Comparison of ENCODE assay signal across 9 cellular contexts in the genomic region with DNA sequence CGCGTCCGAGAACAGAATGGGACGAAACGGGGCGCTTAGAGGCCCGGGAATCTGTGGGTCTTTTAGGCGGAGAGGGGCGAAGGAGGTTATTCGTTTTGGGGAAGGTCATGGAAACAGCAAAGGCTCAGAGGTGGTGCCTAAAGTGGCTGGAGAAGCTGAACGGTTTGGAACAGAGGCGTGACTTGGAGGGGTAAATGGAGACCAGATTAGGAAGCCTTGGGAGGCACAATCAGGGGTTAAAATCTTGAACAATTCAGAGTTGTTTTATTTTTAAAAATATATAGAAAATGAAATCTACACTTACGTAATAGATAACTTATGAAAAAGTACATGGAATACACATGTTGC. TPM values are rescaled to one million over a fixed set of nuclear protein-coding genes. Genes with fewer than 3 reads are reported as not detected.
DNase-seq lines count a peak whose midpoint lies in the region; ATAC-seq and TF ChIP-seq lines count a peak whose summit lies in the region.
"Had no signal": no experiment of that assay in that cellular context is flagged by ENCODE, and none has a peak within 500 bp of the region (broad histone marks: within the 10 kb centered on the region; RNA-seq: fewer than 3 reads in every experiment).

No MANE protein-coding gene starts in this region.

- WGBS in GM23248 (ENCODE audit: low coverage in 1 of 2, low lambda C conversion rate in 2 of 2, missing lambda C conversion rate in 2 of 2), 2 experiments, result 1% methylated on average over 10 to 13 of the region's 13 CpGs
- no CpG with 5 or more reads among the region's 13 CpGs for WGBS in iPS DF 6.9 (ENCODE audit: insufficient coverage, insufficient read length)

- H3K4me3 ChIP-seq in GM23248, result peak overlapping the region; percentile 59
- peak overlapping the region; percentile 85 for H3K4me3 ChIP-seq in adipocyte (ENCODE audit: low read length)
- peak overlapping the region; percentile 45; the same call in 1 of the 2 replicates for H3K4me3 ChIP-seq in iPS DF 6.9 (ENCODE audit: low read length)
- peak overlapping the region; percentile 43 to 58 (median 53) for H3K4me3 ChIP-seq in gastrocnemius medialis

- intact Hi-C loops in gastrocnemius medialis (cut with DNase I; ENCODE audit: low total_unique reads), result no loop called here

- no peaks in the 10 kb centered on the region for H4K20me1 ChIP-seq in GM23248 (ENCODE audit: insufficient read depth)

- no peaks in the 10 kb centered on the region for H3K9me2 ChIP-seq in GM23248 (ENCODE audit: insufficient read depth)

- H3F3A ChIP-seq in GM23248 (ENCODE audit: insufficient read depth), result no peaks in the 10 kb centered on the region

- H2AFZ ChIP-seq in GM23248, result peak overlapping the region; percentile 64; the same call in 1 of the 2 replicates

- in situ Hi-C loops in GM23248 (cut with MboI) (loop anchor here (25.0 kb wide), 1 partner anchor 246 kb away; no protein-coding TSS in a partner anchor), gastrocnemius medialis (cut with MboI; ENCODE audit: low sequenced_read_pairs in 4 of 4) (no loop called here)

- H3K36me3 ChIP-seq in GM23248 (ENCODE audit: low read depth) (no peaks in the 10 kb centered on the region), adipocyte (ENCODE audit: control insufficient read depth, insufficient read depth, low read length, severe bottlenecking) (no peaks in the 10 kb centered on the region), iPS DF 6.9 (ENCODE audit: control insufficient read depth, insufficient read depth, low read length) (no peaks in the 10 kb centered on the region; the same call in 1 of the 2 replicates), gastrocnemius medialis (no peaks in the 10 kb centered on the region)

- H3K4me1 ChIP-seq in GM23248 (ENCODE audit: insufficient read depth) (no peaks in the 10 kb centered on the region), adipocyte (ENCODE audit: control insufficient read depth, insufficient read depth, low read length) (peaks cover 30% of the 10 kb centered on the region), iPS DF 6.9 (ENCODE audit: control insufficient read depth, insufficient read depth, low read length) (no peaks in the 10 kb centered on the region; the same call in 1 of the 2 replicates), gastrocnemius medialis (peaks cover 0 to 7% of the 10 kb centered on the region in 2 donors)

- no peak for TF ChIP-seq CTCF in gastrocnemius medialis (IDR thresholded peaks at IDR 0.05 in 4 of 5, conservative IDR thresholded peaks at IDR 0.05 in 1 of 5)

- no peak for DNase-seq in GM23248
- no peak for DNase-seq in adipocyte (ENCODE audit: low read depth)
- no peak for DNase-seq in iPS DF 6.9 (ENCODE audit: low read depth, low spot score)
- no peak for DNase-seq in gastrocnemius medialis
- no peak for DNase-seq in putamen (ENCODE audit: low spot score)
- DNase-seq in T1000 (lab: John Stamatoyannopoulos, UW), result no peak
- no peak for DNase-seq in pons (ENCODE audit: low spot score)
- DNase-seq: NCI-H82 had no signal

- H3K9me3 ChIP-seq in GM23248 (ENCODE audit: low read depth) (no peaks in the 10 kb centered on the region), adipocyte (ENCODE audit: control insufficient read depth, low read length) (peaks cover 4% of the 10 kb centered on the region), iPS DF 6.9 (ENCODE audit: control insufficient read depth, insufficient read depth, low read length) (no peaks in the 10 kb centered on the region), gastrocnemius medialis (peaks cover 0 to 1% (median 0%) of the 10 kb centered on the region in 3 donors)

- TF ChIP-seq POLR2A in gastrocnemius medialis (IDR thresholded peaks at IDR 0.05), result no peak

- H3K9ac ChIP-seq in GM23248 (no peak overlapping the region), adipocyte (ENCODE audit: low read length) (peak overlapping the region; percentile 92)

- H3K27ac ChIP-seq in GM23248 (no peak overlapping the region), iPS DF 6.9 (ENCODE audit: low read length) (no peak overlapping the region), gastrocnemius medialis (peak overlapping the region in 1 of 4 donors; percentile 43)

- ATAC-seq in gastrocnemius medialis (no peak), HG02571 (IDR thresholded peaks at IDR 0.05; ENCODE audit: unreplicated experiment) (no peak)

- H3K4me2 ChIP-seq in GM23248 (ENCODE audit: unreplicated experiment), result peak overlapping the region; percentile 67

- H3K27me3 ChIP-seq in GM23248 (replicated peaks; ENCODE audit: insufficient read depth), result peaks cover 44% of the 10 kb centered on the region
- H3K27me3 ChIP-seq in adipocyte (replicated peaks; ENCODE audit: control insufficient read depth, insufficient read depth, low read length), result no peaks in the 10 kb centered on the region
- no peaks in the 10 kb centered on the region for H3K27me3 ChIP-seq in iPS DF 6.9 (ENCODE audit: control insufficient read depth, insufficient read depth, low read length)
- peaks cover 8 to 28% (median 13%) of the 10 kb centered on the region in 3 donors for H3K27me3 ChIP-seq in gastrocnemius medialis

- H3K79me2 ChIP-seq in GM23248 (ENCODE audit: insufficient read depth), result no peaks in the 10 kb centered on the region

RNA-seq across cellular contexts. Expression of a gene that starts 0.2 kb away (rescaled TPM):
- total RNA-seq in GM23248 (2014; rRNA removed; shearing (Covaris generic)), result not detected in 2 replicates
- not detected in 2 replicates for polyA plus RNA-seq in GM23248 (2016; fragmentation: Nextera tagmentation; extraction: Ambion mirVana)
- total RNA-seq in gastrocnemius medialis, result under 1 TPM in 1 of 4 donors, not detected in 3; 0.18 TPM

RNA-seq across cellular contexts. Expression of a gene that starts 14.7 kb away (rescaled TPM):
- not detected in 2 replicates for total RNA-seq in GM23248 (2014; rRNA removed; shearing (Covaris generic))
- polyA plus RNA-seq in GM23248 (2016; fragmentation: Nextera tagmentation; extraction: Ambion mirVana), result not detected in 2 replicates
- under 1 TPM in 2 of 4 donors, not detected in 2; 0.24 to 0.80 TPM for total RNA-seq in gastrocnemius medialis

RNA-seq across cellular contexts. Expression of a gene that starts 45.4 kb away (rescaled TPM):
- 0.65 and 3.2 TPM in 2 replicates for total RNA-seq in GM23248 (2014; rRNA removed; shearing (Covaris generic))
- 0.84 and 1.2 TPM in 2 replicates for polyA plus RNA-seq in GM23248 (2016; fragmentation: Nextera tagmentation; extraction: Ambion mirVana)
- 10 to 100 TPM in 1 of 4 donors, 1 to 10 TPM in 3; 3.1 to 13.2 (median 5.8) TPM for total RNA-seq in gastrocnemius medialis
